ENCODE assay signal across 8 cellular contexts in the genomic region with DNA sequence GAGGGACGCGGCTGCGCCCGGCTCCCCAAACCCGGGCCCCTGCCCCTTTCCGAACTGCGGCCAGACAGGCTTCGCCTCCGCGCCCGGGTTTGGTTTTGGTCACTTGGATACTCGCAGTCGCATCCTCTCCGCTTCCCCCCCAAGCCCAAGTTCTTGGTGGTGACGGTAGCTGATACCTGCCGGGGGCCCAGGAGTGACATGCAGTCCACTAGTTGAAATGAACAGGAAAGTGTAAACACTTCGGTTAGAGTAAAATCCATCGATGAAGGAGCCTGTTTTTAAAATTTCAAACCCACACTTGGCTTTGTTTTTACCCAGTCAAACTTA. TPM values are rescaled to one million over a fixed set of nuclear protein-coding genes. Genes with fewer than 3 reads are reported as not detected.
DNase-seq lines count a peak whose midpoint lies in the region; ATAC-seq and TF ChIP-seq lines count a peak whose summit lies in the region.

No MANE protein-coding gene starts in this region.

- no peak for DNase-seq in activated T-cell treated with anti-CD3 and anti-CD28 coated beads, Interleukin-2, amount 50 U/mL, for 4 hours
- DNase-seq in T1000 (lab: John Stamatoyannopoulos, UW), result no peak
- no peak for DNase-seq in NCI-H1436 (lab: John Stamatoyannopoulos, UW)

- H3K36me3 ChIP-seq in iPS-20b (ENCODE audit: insufficient read depth, low read depth, low read length), result no peaks in the 10 kb centered on the region

- ATAC-seq in GM18505 (IDR thresholded peaks at IDR 0.05; ENCODE audit: unreplicated experiment) (peak; percentile 46), HG03066 (IDR thresholded peaks at IDR 0.05; ENCODE audit: low read depth, unreplicated experiment) (peak; percentile 36), GM21423 (IDR thresholded peaks at IDR 0.05; ENCODE audit: unreplicated experiment) (no peak)
- no peak for ATAC-seq in activated T-cell treated with anti-CD3 and anti-CD28 coated beads, Interleukin-2, amount 50 U/mL, for 4 hours

- H3K4me1 ChIP-seq in iPS-20b (ENCODE audit: insufficient read depth, low read length), result peaks cover 3% of the 10 kb centered on the region; the same call in 1 of the 2 replicates

- peaks cover 27% of the 10 kb centered on the region for H3K27me3 Mint-ChIP-seq in activated T-cell treated with anti-CD3 and anti-CD28 coated beads, Interleukin-2, amount 50 U/mL, for 4 hours (ENCODE audit: low read depth)

- H3K9ac ChIP-seq in iPS-20b (ENCODE audit: low read depth, low read length), result peak overlapping the region; percentile 90; the same call in 1 of the 2 replicates

- H3K4me3 Mint-ChIP-seq in activated T-cell treated with anti-CD3 and anti-CD28 coated beads, Interleukin-2, amount 50 U/mL, for 4 hours, result peak overlapping the region; percentile 64

- no peak for TF ChIP-seq POLR2A in GM18505 (IDR thresholded peaks at IDR 0.05; ENCODE audit: borderline replicate concordance, extremely low read depth, insufficient read depth, insufficient read length)

- H3K27ac ChIP-seq in iPS-20b (ENCODE audit: low read length), result peak overlapping the region; percentile 72
- peak overlapping the region; percentile 60 to 96 (median 86) for H3K27ac ChIP-seq in skin epidermis

- H3K4me1 Mint-ChIP-seq in activated T-cell treated with anti-CD3 and anti-CD28 coated beads, Interleukin-2, amount 50 U/mL, for 4 hours (ENCODE audit: low read depth), result peaks cover 7% of the 10 kb centered on the region

- no peaks in the 10 kb centered on the region for H3K9me3 ChIP-seq in iPS-20b (ENCODE audit: insufficient read depth, low read depth, low read length)

- H3K4me3 ChIP-seq in iPS-20b (ENCODE audit: low read length), result peak overlapping the region; percentile 85
- peak overlapping the region; percentile 57 to 90 (median 83) for H3K4me3 ChIP-seq in skin epidermis

- no peaks in the 10 kb centered on the region for H3K36me3 Mint-ChIP-seq in activated T-cell treated with anti-CD3 and anti-CD28 coated beads, Interleukin-2, amount 50 U/mL, for 4 hours (ENCODE audit: insufficient read depth)

- peaks cover 3% of the 10 kb centered on the region for H3K9me3 Mint-ChIP-seq in activated T-cell treated with anti-CD3 and anti-CD28 coated beads, Interleukin-2, amount 50 U/mL, for 4 hours

- peaks cover 15% of the 10 kb centered on the region for H3K27me3 ChIP-seq in iPS-20b (ENCODE audit: insufficient read depth, low read length)

RNA-seq across cellular contexts. Expression of gene CNTLN, which starts 0.7 kb away (rescaled TPM):
- total RNA-seq in activated T-cell treated with anti-CD3 and anti-CD28 coated beads, Interleukin-2, amount 50 U/mL, for 4 hours, result 1 to 10 TPM in 1 of 3 donors, under 1 TPM in 2; 0.11 to 1.9 (median 0.33) TPM

Comparison
In these comparisons a context has a peak if more than half of its experiments do, and no peak if none do; other contexts are left out.
1. ATAC-seq: peak in GM18505 (single experiment) and HG03066 (single experiment); none in activated T-cell treated with anti-CD3 and anti-CD28 coated beads, Interleukin-2, amount 50 U/mL, for 4 hours (0 of 2) and GM21423 (single experiment).